18 cellular contexts compared by ENCODE assay signal in the genomic region with DNA sequence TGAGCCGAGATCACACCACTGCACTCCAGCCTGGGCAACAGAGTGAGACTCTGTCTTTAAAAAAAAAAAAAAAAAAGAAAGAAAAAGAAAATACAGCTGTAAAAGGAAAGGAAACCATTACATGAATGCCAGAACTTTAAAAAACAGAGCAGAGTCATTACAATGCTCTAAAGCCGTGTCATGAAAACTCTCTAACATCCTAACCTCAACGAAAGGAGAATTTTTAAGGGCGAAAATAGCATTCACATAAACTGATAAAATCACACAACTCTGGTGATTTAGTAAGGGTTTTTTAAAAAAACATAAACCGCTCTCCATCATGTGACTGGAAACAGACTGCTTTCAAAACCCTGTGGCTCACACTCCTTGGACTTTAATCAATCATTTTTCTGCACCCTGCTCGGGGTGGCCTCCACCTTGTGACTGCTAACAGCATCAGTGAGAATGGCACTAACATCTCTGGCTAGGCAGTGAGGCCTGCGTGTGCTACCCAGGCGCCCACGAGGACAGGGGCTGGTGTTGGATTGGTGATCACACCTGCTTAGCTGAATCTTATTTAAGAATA. TPM values are rescaled to one million over a fixed set of nuclear protein-coding genes. Genes with fewer than 3 reads are reported as not detected.
DNase-seq lines count a peak whose midpoint lies in the region; ATAC-seq, FAIRE-seq and TF ChIP-seq lines count a peak whose summit lies in the region.
"Had no signal": no experiment of that assay in that cellular context is flagged by ENCODE, and none has a peak within 500 bp of the region (broad histone marks: within the 10 kb centered on the region; RNA-seq: fewer than 3 reads in every experiment).

No MANE protein-coding gene starts in this region.

- peaks cover 31% of the 10 kb centered on the region for H3K36me3 Mint-ChIP-seq in activated naive CD8-positive, alpha-beta T cell treated with anti-CD3 and anti-CD28 coated beads, Interleukin-2, amount 50 U/mL, for 24 hours (ENCODE audit: low read depth)

- DNase-seq in activated CD4-positive, CD25-positive, alpha-beta regulatory T cell treated with anti-CD3 and anti-CD28 coated beads, Interleukin-2, amount 50 U/mL, for 72 hours: no peak
- no peak for DNase-seq in GM12891 (ENCODE audit: insufficient read length, low spot score)
- no peak for DNase-seq in activated naive CD8-positive, alpha-beta T cell treated with anti-CD3 and anti-CD28 coated beads, Interleukin-2, amount 50 U/mL, for 24 hours
- peak; percentile 45 for DNase-seq in stimulated activated CD4-positive, alpha-beta T cell treated with anti-CD3 and anti-CD28 coated beads, Interleukin-4, amount 100 ng/mL, for 24 hours
- DNase-seq: 8988T, anterior cingulate cortex, cerebellar nuclear complex, DMS153, KG1, kidney, NCI-H2029 treated with DMSO at 0.1 percent for 48 hours, tibial artery had no signal

- peak; percentile 52 for FAIRE-seq in GM12891 (lab: Jason Lieb, UNC)
- FAIRE-seq: kidney had no signal

- H3K9me3 Mint-ChIP-seq in activated naive CD8-positive, alpha-beta T cell treated with anti-CD3 and anti-CD28 coated beads, Interleukin-2, amount 50 U/mL, for 24 hours: no peaks in the 10 kb centered on the region
- H3K9me3 Mint-ChIP-seq: memory B cell had no signal

- no peaks in the 10 kb centered on the region for H3K27me3 Mint-ChIP-seq in activated naive CD8-positive, alpha-beta T cell treated with anti-CD3 and anti-CD28 coated beads, Interleukin-2, amount 50 U/mL, for 24 hours
- H3K27me3 Mint-ChIP-seq: memory B cell had no signal

- peak overlapping the region; percentile 50 for H3K4me3 Mint-ChIP-seq in activated naive CD8-positive, alpha-beta T cell treated with anti-CD3 and anti-CD28 coated beads, Interleukin-2, amount 50 U/mL, for 24 hours
- H3K4me3 Mint-ChIP-seq: memory B cell had no signal

- H3K4me1 Mint-ChIP-seq in activated naive CD8-positive, alpha-beta T cell treated with anti-CD3 and anti-CD28 coated beads, Interleukin-2, amount 50 U/mL, for 24 hours: peaks cover 89% of the 10 kb centered on the region

- peak overlapping the region; percentile 83 for H3K27ac Mint-ChIP-seq in activated naive CD8-positive, alpha-beta T cell treated with anti-CD3 and anti-CD28 coated beads, Interleukin-2, amount 50 U/mL, for 24 hours
- H3K27ac Mint-ChIP-seq: memory B cell had no signal

- peak; percentile 67 to 68 for ATAC-seq in activated CD4-positive, CD25-positive, alpha-beta regulatory T cell treated with anti-CD3 and anti-CD28 coated beads, Interleukin-2, amount 50 U/mL, for 24 hours
- peak; percentile 57 for ATAC-seq in activated naive CD8-positive, alpha-beta T cell treated with anti-CD3 and anti-CD28 coated beads, Interleukin-2, amount 50 U/mL, for 24 hours
- no peak for ATAC-seq in GM18502 (IDR thresholded peaks at IDR 0.05; ENCODE audit: poor library complexity, unreplicated experiment)
- no peak for ATAC-seq in GM21529 (IDR thresholded peaks at IDR 0.05; ENCODE audit: unreplicated experiment)
- ATAC-seq in HG02870 (IDR thresholded peaks at IDR 0.05; ENCODE audit: unreplicated experiment): no peak
- ATAC-seq: HCT116 had no signal

- no peak for TF ChIP-seq POLR2A in GM12891 (IDR thresholded peaks at IDR 0.05; ENCODE audit: low read depth, low read length)

TF ChIP-seq in GM12891, 5 proteins besides CTCF, POLR2A, EP300 and RAD21:
- no peak for TF ChIP-seq PAX5 (IDR thresholded peaks at IDR 0.05; ENCODE audit: insufficient read depth, low read length, severe bottlenecking)
- TF ChIP-seq SPI1 (IDR thresholded peaks at IDR 0.05; ENCODE audit: low read depth, low read length): no peak
- no peak for TF ChIP-seq POLR2AphosphoS5 (IDR thresholded peaks at IDR 0.05; ENCODE audit: low read depth, low read length)
- TF ChIP-seq TAF1 (IDR thresholded peaks at IDR 0.05; ENCODE audit: low read depth, low read length): no peak
- no peak for TF ChIP-seq POU2F2 (IDR thresholded peaks at IDR 0.05; ENCODE audit: low read depth, low read length)

RNA-seq across cellular contexts. Expression of a gene that starts 12.1 kb away (rescaled TPM):
- polyA plus RNA-seq in GM12891 (2012; ENCODE audit: low read depth, missing spikeins): 43.7 TPM

Comparison
In these comparisons a context has a peak if more than half of its experiments do, and no peak if none do; other contexts are left out.
1. ATAC-seq: peak in activated CD4-positive, CD25-positive, alpha-beta regulatory T cell treated with anti-CD3 and anti-CD28 coated beads, Interleukin-2, amount 50 U/mL, for 24 hours (2 of 2) and activated naive CD8-positive, alpha-beta T cell treated with anti-CD3 and anti-CD28 coated beads, Interleukin-2, amount 50 U/mL, for 24 hours (single experiment); none in GM18502 (single experiment), GM21529 (single experiment) and HG02870 (single experiment).